1 cellular context compared by ENCODE assay signal in the genomic region with DNA sequence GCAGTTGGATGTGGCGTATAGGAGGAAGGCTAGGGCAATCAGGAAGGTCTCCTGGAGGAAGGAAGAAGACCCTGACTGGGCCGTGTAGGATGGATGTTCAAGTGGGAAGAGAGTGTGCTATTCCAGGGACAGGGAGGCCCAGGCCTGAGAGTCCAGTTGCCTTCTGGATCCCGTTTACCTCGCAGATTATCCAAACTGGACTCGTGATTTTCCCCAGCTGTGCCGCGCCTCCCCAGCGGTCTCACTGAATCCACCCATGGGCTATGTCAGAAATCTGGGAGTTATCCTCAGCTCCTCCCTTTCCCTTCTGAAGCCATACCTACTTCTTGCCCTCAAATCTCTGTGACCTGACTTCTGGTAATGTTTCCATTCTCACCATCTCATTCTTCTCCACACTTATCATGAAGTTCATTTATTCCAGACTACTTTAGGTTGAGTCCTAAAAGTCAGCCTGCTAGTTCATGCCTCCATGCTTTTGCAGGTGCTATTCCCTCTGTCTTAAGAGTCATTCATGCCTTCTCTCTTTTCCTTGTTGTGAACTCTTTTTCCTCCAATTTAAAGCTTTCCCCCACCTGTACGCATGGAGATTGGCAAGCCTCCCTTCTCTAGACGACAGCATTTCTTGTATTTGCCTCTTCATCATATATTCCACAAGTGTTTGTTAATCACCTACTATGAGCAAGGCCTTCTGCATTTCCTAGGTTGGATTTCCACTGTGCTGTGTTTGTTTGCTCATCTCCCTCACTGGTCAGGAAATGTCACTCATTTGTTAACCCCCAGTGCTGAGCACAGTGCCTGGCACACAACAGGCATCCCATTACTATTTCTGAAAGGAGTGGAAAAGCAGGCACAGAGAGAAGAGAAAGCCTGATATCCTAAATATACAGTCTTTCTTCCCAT.
TF ChIP-seq lines count a peak whose summit lies in the region.

No MANE protein-coding gene starts in this region.

TF ChIP-seq in H1, 55 proteins besides CTCF, POLR2A, EP300 and RAD21 (continued from another document):
- TF ChIP-seq RFX5 (IDR thresholded peaks at IDR 0.05; ENCODE audit: borderline replicate concordance, low read depth, low read length) = no peak
- no peak for TF ChIP-seq SP1 (IDR thresholded peaks at IDR 0.05; ENCODE audit: low read depth, low read length)
- no peak for TF ChIP-seq TBP (IDR thresholded peaks at IDR 0.05; ENCODE audit: low read depth, low read length)
- no peak for TF ChIP-seq ASH2L (IDR thresholded peaks at IDR 0.05; ENCODE audit: low read length)
- TF ChIP-seq, protein P1, sequence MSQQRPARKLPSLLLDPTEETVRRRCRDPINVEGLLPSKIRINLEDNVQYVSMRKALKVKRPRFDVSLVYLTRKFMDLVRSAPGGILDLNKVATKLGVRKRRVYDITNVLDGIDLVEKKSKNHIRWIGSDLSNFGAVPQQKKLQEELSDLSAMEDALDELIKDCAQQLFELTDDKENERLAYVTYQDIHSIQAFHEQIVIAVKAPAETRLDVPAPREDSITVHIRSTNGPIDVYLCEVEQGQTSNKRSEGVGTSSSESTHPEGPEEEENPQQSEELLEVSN (IDR thresholded peaks at IDR 0.05) = no peak
- no peak for TF ChIP-seq NANOG (IDR thresholded peaks at IDR 0.05; ENCODE audit: insufficient read depth, low read depth, low read length, poor library complexity, severe bottlenecking)
- TF ChIP-seq GABPA (IDR thresholded peaks at IDR 0.05; ENCODE audit: borderline replicate concordance, insufficient read depth, low read length) = no peak
